ENCODE assay signal across 1 cellular context in genomic region chr6:37168809-37169457, GRCh38.
A peak's percentile ranks its signal among the peaks of the same experiment; 100 is the strongest.
TF ChIP-seq lines count a peak whose summit lies in the region.

No MANE protein-coding gene starts in this region.

TF ChIP-seq in HepG2, 621 proteins besides CTCF, POLR2A, EP300 and RAD21 (continued from another document and continues in another):
- TF ChIP-seq ZNF576 (CRISPR knock-in tag; IDR thresholded peaks at IDR 0.05) (no peak), ISX (CRISPR knock-in tag; conservative IDR thresholded peaks at IDR 0.05) (no peak), NFE2 (CRISPR knock-in tag; IDR thresholded peaks at IDR 0.05) (0 out of 2 replicates have a peak, but pooled peaks have one; percentile 16), ZSCAN31 (CRISPR knock-in tag; IDR thresholded peaks at IDR 0.05; ENCODE audit: low read depth) (no peak), PAXIP1 (CRISPR knock-in tag; conservative IDR thresholded peaks at IDR 0.05) (no peak), REPIN1 (CRISPR knock-in tag; IDR thresholded peaks at IDR 0.05; ENCODE audit: borderline replicate concordance, low read depth) (no peak), GABPA (IDR thresholded peaks at IDR 0.05; ENCODE audit: low read depth, low read length) (no peak), GABPA (CRISPR knock-in tag; IDR thresholded peaks at IDR 0.05; ENCODE audit: low read depth) (no peak), POGK (CRISPR knock-in tag; conservative IDR thresholded peaks at IDR 0.05) (no peak), ATF3 (CRISPR knock-in tag; IDR thresholded peaks at IDR 0.05) (no peak), ZBTB8A (CRISPR knock-in tag; IDR thresholded peaks at IDR 0.05; ENCODE audit: borderline replicate concordance, low read depth) (no peak), EEA1 (CRISPR knock-in tag; IDR thresholded peaks at IDR 0.05; ENCODE audit: borderline replicate concordance) (peak; percentile 32; the same call in 1 of the 2 replicates), SATB2 (CRISPR knock-in tag; IDR thresholded peaks at IDR 0.05) (no peak), DPF2 (CRISPR knock-in tag; IDR thresholded peaks at IDR 0.05; ENCODE audit: borderline replicate concordance, low read depth) (no peak), BORCS8-MEF2B (CRISPR knock-in tag; IDR thresholded peaks at IDR 0.05) (no peak), HHEX (CRISPR knock-in tag; IDR thresholded peaks at IDR 0.05) (no peak), KAT8 (CRISPR knock-in tag; IDR thresholded peaks at IDR 0.05) (no peak), ZNF772 (CRISPR knock-in tag; IDR thresholded peaks at IDR 0.05) (no peak), ZNF33A (CRISPR knock-in tag; IDR thresholded peaks at IDR 0.05; ENCODE audit: borderline replicate concordance) (0 out of 2 replicates have a peak, but pooled peaks have one; percentile 48), ZNF547 (CRISPR knock-in tag; IDR thresholded peaks at IDR 0.05) (peak; percentile 45; the same call in 1 of the 2 replicates), KLF11 (CRISPR knock-in tag; IDR thresholded peaks at IDR 0.05) (no peak), ZNF205 (CRISPR knock-in tag; IDR thresholded peaks at IDR 0.05) (no peak), ZFAT (CRISPR knock-in tag; conservative IDR thresholded peaks at IDR 0.05) (no peak), STAT5B (CRISPR knock-in tag; IDR thresholded peaks at IDR 0.05) (no peak), ZNF335 (CRISPR knock-in tag; IDR thresholded peaks at IDR 0.05) (no peak), CSRNP1 (CRISPR knock-in tag; IDR thresholded peaks at IDR 0.05) (no peak), MEIS2 (CRISPR knock-in tag; IDR thresholded peaks at IDR 0.05) (no peak), CAMTA2 (CRISPR knock-in tag; IDR thresholded peaks at IDR 0.05; ENCODE audit: borderline replicate concordance) (no peak), ZNF101 (CRISPR knock-in tag; IDR thresholded peaks at IDR 0.05; ENCODE audit: borderline replicate concordance, low read depth) (no peak), SMARCE1 (IDR thresholded peaks at IDR 0.05; ENCODE audit: borderline replicate concordance) (no peak), MTA3 (CRISPR knock-in tag; IDR thresholded peaks at IDR 0.05) (no peak), SNRNP70 (IDR thresholded peaks at IDR 0.05; ENCODE audit: low read depth, low read length) (no peak), MBNL3 (CRISPR knock-in tag; conservative IDR thresholded peaks at IDR 0.05) (no peak), ARID4A (CRISPR knock-in tag; IDR thresholded peaks at IDR 0.05; ENCODE audit: borderline replicate concordance) (0 out of 2 replicates have a peak, but pooled peaks have one; percentile 11), TBX2 (CRISPR knock-in tag; IDR thresholded peaks at IDR 0.05; ENCODE audit: borderline replicate concordance) (no peak), ZNF747 (CRISPR knock-in tag; IDR thresholded peaks at IDR 0.05; ENCODE audit: borderline replicate concordance) (no peak), ZNF7 (CRISPR knock-in tag; IDR thresholded peaks at IDR 0.05) (no peak), ZBTB3 (CRISPR knock-in tag; IDR thresholded peaks at IDR 0.05; ENCODE audit: borderline replicate concordance, low read depth) (no peak; the same call in 1 of the 2 replicates), HNF4G (IDR thresholded peaks at IDR 0.05; ENCODE audit: borderline replicate concordance, low read depth, low read length) (no peak), HNF4G (CRISPR knock-in tag; IDR thresholded peaks at IDR 0.05; ENCODE audit: borderline replicate concordance, low read depth) (no peak), ZBTB44 (CRISPR knock-in tag; IDR thresholded peaks at IDR 0.05) (no peak), ZNF550 (CRISPR knock-in tag; IDR thresholded peaks at IDR 0.05; ENCODE audit: borderline replicate concordance) (no peak), SIX1 (CRISPR knock-in tag; IDR thresholded peaks at IDR 0.05; ENCODE audit: borderline replicate concordance) (no peak), ZNF720 (CRISPR knock-in tag; IDR thresholded peaks at IDR 0.05) (no peak), KDM2A (CRISPR knock-in tag; IDR thresholded peaks at IDR 0.05; ENCODE audit: borderline replicate concordance, low read depth) (no peak), CREB1 (IDR thresholded peaks at IDR 0.05) (no peak), CREB1 (CRISPR knock-in tag; IDR thresholded peaks at IDR 0.05) (no peak), MED8 (CRISPR knock-in tag; IDR thresholded peaks at IDR 0.05; ENCODE audit: insufficient replicate concordance) (no peak), ZNF704 (CRISPR knock-in tag; IDR thresholded peaks at IDR 0.05; ENCODE audit: borderline replicate concordance) (no peak; the same call in 1 of the 2 replicates), CENPT (CRISPR knock-in tag; IDR thresholded peaks at IDR 0.05; ENCODE audit: low read depth) (no peak), CCDC6 (CRISPR knock-in tag; IDR thresholded peaks at IDR 0.05) (no peak), ZNF543 (CRISPR knock-in tag; IDR thresholded peaks at IDR 0.05) (no peak), E2F5 (CRISPR knock-in tag; conservative IDR thresholded peaks at IDR 0.05) (no peak), RFX1 (IDR thresholded peaks at IDR 0.05) (no peak), ZNF121 (CRISPR knock-in tag; IDR thresholded peaks at IDR 0.05) (no peak), ELF3 (CRISPR knock-in tag; IDR thresholded peaks at IDR 0.05) (no peak; the same call in 1 of the 2 replicates), POGZ (CRISPR knock-in tag; IDR thresholded peaks at IDR 0.05) (no peak), ZNF337 (CRISPR knock-in tag; IDR thresholded peaks at IDR 0.05; ENCODE audit: borderline replicate concordance, low read depth) (no peak), DR1 (CRISPR knock-in tag; IDR thresholded peaks at IDR 0.05) (no peak), KMT2B (CRISPR knock-in tag; IDR thresholded peaks at IDR 0.05) (no peak; the same call in 1 of the 2 replicates), ZNF740 (CRISPR knock-in tag; IDR thresholded peaks at IDR 0.05) (no peak), CEBPG (CRISPR knock-in tag; IDR thresholded peaks at IDR 0.05) (no peak)
